Comparison of ENCODE assay signal across 2 cellular contexts in the genomic region with DNA sequence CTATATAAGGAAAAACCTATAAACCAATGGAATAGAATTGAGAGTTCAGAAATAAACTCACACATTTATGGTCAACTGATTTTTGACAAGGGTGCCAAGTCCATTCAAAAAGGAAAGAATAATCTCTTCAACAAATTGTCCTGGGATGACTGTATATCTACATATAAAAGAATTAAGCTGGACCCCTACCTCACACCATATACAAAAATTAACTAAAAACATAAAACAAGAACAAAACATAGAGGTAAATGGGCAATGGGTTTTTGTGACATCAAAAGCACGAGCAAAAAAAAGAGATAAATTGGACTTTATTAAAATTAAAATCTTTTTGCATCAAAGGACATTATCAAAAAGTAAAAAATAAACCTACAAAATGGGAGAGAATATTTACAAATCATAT.
TF ChIP-seq lines count a peak whose summit lies in the region.

No MANE protein-coding gene starts in this region.

TF ChIP-seq in HEK293, 187 proteins besides CTCF, POLR2A, EP300 and RAD21:
- TF ChIP-seq, protein P1, sequence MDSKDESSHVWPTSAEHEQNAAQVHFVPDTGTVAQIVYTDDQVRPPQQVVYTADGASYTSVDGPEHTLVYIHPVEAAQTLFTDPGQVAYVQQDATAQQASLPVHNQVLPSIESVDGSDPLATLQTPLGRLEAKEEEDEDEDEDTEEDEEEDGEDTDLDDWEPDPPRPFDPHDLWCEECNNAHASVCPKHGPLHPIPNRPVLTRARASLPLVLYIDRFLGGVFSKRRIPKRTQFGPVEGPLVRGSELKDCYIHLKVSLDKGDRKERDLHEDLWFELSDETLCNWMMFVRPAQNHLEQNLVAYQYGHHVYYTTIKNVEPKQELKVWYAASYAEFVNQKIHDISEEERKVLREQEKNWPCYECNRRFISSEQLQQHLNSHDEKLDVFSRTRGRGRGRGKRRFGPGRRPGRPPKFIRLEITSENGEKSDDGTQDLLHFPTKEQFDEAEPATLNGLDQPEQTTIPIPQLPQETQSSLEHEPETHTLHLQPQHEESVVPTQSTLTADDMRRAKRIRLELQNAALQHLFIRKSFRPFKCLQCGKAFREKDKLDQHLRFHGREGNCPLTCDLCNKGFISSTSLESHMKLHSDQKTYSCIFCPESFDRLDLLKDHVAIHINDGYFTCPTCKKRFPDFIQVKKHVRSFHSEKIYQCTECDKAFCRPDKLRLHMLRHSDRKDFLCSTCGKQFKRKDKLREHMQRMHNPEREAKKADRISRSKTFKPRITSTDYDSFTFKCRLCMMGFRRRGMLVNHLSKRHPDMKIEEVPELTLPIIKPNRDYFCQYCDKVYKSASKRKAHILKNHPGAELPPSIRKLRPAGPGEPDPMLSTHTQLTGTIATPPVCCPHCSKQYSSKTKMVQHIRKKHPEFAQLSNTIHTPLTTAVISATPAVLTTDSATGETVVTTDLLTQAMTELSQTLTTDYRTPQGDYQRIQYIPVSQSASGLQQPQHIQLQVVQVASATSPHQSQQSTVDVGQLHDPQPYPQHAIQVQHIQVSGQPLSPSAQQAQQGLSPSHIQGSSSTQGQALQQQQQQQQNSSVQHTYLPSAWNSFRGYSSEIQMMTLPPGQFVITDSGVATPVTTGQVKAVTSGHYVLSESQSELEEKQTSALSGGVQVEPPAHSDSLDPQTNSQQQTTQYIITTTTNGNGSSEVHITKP (tag by site-specific recombination; IDR thresholded peaks at IDR 0.05): no peak
- peak; percentile 36 for TF ChIP-seq SETDB1 (IDR thresholded peaks at IDR 0.05; ENCODE audit: insufficient read length, low read length)

TF ChIP-seq in K562, 482 proteins besides CTCF, POLR2A, EP300 and RAD21 (continued from another document):
- TF ChIP-seq, protein P2, sequence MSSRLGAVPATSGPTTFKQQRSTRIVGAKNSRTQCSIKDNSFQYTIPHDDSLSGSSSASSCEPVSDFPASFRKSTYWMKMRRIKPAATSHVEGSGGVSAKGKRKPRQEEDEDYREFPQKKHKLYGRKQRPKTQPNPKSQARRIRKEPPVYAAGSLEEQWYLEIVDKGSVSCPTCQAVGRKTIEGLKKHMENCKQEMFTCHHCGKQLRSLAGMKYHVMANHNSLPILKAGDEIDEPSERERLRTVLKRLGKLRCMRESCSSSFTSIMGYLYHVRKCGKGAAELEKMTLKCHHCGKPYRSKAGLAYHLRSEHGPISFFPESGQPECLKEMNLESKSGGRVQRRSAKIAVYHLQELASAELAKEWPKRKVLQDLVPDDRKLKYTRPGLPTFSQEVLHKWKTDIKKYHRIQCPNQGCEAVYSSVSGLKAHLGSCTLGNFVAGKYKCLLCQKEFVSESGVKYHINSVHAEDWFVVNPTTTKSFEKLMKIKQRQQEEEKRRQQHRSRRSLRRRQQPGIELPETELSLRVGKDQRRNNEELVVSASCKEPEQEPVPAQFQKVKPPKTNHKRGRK (tag; IDR thresholded peaks at IDR 0.05): 0 out of 2 replicates have a peak, but pooled peaks have one; percentile 33
- TF ChIP-seq RBM25 (IDR thresholded peaks at IDR 0.05; ENCODE audit: low read depth, low read length, severe bottlenecking) (peak; percentile 69), TRIM28 (IDR thresholded peaks at IDR 0.05) (peak; percentile 88; the same call in 1 of the 2 replicates), EWSR1 (IDR thresholded peaks at IDR 0.05; ENCODE audit: borderline replicate concordance, low read depth, partially characterized antibody) (no peak), RBM15 (IDR thresholded peaks at IDR 0.05; ENCODE audit: insufficient read depth, low read length) (no peak), SETDB1 (IDR thresholded peaks at IDR 0.05; ENCODE audit: low read length) (no peak), POLR2AphosphoS5 (IDR thresholded peaks at IDR 0.05; ENCODE audit: control insufficient read depth, insufficient read depth, low read depth, low read length) (no peak), TRIM24 (IDR thresholded peaks at IDR 0.05) (peak in 1 of 2 experiments; percentile 40; a peak in 2 of 4 replicates)
- TF ChIP-seq, protein P3, sequence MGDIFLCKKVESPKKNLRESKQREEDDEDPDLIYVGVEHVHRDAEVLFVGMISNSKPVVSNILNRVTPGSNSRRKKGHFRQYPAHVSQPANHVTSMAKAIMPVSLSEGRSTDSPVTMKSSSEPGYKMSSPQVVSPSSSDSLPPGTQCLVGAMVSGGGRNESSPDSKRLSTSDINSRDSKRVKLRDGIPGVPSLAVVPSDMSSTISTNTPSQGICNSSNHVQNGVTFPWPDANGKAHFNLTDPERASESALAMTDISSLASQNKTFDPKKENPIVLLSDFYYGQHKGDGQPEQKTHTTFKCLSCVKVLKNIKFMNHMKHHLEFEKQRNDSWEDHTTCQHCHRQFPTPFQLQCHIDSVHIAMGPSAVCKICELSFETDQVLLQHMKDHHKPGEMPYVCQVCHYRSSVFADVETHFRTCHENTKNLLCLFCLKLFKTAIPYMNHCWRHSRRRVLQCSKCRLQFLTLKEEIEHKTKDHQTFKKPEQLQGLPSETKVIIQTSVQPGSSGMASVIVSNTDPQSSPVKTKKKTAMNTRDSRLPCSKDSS (IDR thresholded peaks at IDR 0.05; ENCODE audit: low read depth, partially characterized antibody): peak; percentile 88
- TF ChIP-seq, protein P4, sequence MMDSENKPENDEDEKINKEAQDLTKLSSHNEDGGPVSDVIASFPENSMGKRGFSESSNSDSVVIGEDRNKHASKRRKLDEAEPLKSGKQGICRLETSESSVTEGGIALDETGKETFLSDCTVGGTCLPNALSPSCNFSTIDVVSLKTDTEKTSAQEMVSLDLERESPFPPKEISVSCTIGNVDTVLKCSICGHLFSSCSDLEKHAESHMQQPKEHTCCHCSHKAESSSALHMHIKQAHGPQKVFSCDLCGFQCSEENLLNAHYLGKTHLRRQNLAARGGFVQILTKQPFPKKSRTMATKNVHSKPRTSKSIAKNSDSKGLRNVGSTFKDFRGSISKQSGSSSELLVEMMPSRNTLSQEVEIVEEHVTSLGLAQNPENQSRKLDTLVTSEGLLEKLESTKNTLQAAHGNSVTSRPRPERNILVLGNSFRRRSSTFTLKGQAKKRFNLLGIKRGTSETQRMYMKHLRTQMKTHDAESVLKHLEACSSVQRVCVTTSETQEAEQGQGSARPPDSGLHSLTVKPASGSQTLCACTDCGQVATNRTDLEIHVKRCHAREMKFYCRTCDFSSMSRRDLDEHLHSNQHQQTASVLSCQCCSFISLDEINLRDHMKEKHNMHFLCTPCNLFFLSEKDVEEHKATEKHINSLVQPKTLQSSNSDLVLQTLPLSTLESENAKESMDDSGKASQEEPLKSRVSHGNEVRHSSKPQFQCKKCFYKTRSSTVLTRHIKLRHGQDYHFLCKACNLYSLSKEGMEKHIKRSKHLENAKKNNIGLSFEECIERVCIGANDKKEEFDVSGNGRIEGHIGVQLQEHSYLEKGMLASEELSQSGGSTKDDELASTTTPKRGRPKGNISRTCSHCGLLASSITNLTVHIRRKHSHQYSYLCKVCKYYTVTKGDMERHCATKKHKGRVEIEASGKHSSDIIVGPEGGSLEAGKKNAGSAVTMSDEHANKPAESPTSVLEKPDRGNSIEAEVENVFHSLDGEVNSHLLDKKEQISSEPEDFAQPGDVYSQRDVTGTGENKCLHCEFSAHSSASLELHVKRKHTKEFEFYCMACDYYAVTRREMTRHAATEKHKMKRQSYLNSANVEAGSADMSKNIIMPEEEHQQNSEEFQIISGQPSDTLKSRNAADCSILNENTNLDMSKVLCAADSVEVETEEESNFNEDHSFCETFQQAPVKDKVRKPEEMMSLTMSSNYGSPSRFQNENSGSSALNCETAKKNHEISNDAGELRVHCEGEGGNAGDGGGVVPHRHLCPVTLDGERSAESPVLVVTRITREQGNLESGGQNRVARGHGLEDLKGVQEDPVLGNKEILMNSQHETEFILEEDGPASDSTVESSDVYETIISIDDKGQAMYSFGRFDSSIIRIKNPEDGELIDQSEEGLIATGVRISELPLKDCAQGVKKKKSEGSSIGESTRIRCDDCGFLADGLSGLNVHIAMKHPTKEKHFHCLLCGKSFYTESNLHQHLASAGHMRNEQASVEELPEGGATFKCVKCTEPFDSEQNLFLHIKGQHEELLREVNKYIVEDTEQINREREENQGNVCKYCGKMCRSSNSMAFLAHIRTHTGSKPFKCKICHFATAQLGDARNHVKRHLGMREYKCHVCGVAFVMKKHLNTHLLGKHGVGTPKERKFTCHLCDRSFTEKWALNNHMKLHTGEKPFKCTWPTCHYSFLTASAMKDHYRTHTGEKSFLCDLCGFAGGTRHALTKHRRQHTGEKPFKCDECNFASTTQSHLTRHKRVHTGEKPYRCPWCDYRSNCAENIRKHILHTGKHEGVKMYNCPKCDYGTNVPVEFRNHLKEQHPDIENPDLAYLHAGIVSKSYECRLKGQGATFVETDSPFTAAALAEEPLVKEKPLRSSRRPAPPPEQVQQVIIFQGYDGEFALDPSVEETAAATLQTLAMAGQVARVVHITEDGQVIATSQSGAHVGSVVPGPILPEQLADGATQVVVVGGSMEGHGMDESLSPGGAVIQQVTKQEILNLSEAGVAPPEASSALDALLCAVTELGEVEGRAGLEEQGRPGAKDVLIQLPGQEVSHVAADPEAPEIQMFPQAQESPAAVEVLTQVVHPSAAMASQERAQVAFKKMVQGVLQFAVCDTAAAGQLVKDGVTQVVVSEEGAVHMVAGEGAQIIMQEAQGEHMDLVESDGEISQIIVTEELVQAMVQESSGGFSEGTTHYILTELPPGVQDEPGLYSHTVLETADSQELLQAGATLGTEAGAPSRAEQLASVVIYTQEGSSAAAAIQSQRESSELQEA (IDR thresholded peaks at IDR 0.05; ENCODE audit: low read depth): no peak
